ENCODE assay signal across 15 cellular contexts in genomic region chr4:123217676-123218075, GRCh38.
"Had no signal": no experiment of that assay in that cellular context is flagged by ENCODE, and none has a peak within 500 bp of the region (broad histone marks: within the 10 kb centered on the region; RNA-seq: fewer than 3 reads in every experiment).

No MANE protein-coding gene starts in this region.

- H3K9me3 Mint-ChIP-seq: stimulated activated naive B cell treated with anti-CD40 and anti-IgM and Interleukin-4, amounts not matched to agents 10 μg/mL and 1 μg/mL and 100 μg/mL, for 72 hours had no signal

- H3K27me3 ChIP-seq: ascending aorta, esophagus squamous epithelium, foreskin keratinocyte, heart left ventricle, right atrium auricular region had no signal

- H3K27ac ChIP-seq: esophagus squamous epithelium, foreskin keratinocyte, heart left ventricle, left ventricle myocardium inferior, right atrium auricular region had no signal

- H3K4me3 ChIP-seq: ascending aorta, esophagus squamous epithelium, heart left ventricle, left ventricle myocardium inferior, right atrium auricular region had no signal

- H3K4me1 ChIP-seq: esophagus squamous epithelium, foreskin keratinocyte, right atrium auricular region had no signal

- H3K36me3 ChIP-seq: ascending aorta, esophagus squamous epithelium, heart left ventricle, left ventricle myocardium inferior, right atrium auricular region had no signal

- H3K27me3 Mint-ChIP-seq: stimulated activated naive B cell treated with anti-CD40 and anti-IgM and Interleukin-4, amounts not matched to agents 10 μg/mL and 1 μg/mL and 100 μg/mL, for 72 hours had no signal

- H3K27ac Mint-ChIP-seq: activated CD8-positive, alpha-beta T cell treated with anti-CD3 and anti-CD28 coated beads, Interleukin-2, amount 10 ng/mL, durations not matched to agents 7 days and 5 days; stimulated activated naive B cell treated with anti-CD40 and anti-IgM and Interleukin-4, amounts not matched to agents 10 μg/mL and 1 μg/mL and 100 μg/mL, for 72 hours had no signal

- DNase-seq: activated CD4-positive, alpha-beta T cell treated with anti-CD3 and anti-CD28 coated beads for 48 hours; activated CD8-positive, alpha-beta memory T cell treated with anti-CD3 and anti-CD28 coated beads, Interleukin-2, amount 50 U/mL, for 48 hours; activated CD8-positive, alpha-beta T cell treated with anti-CD3 and anti-CD28 coated beads, Interleukin-2, amount 10 ng/mL, durations not matched to agents 7 days and 5 days; activated naive CD4-positive, alpha-beta T cell; esophagus squamous epithelium; foreskin keratinocyte; heart left ventricle; left ventricle myocardium inferior; mesendoderm; posterior cingulate gyrus; stimulated activated naive B cell treated with anti-CD40 and anti-IgM and Interleukin-4, amounts not matched to agents 10 μg/mL and 1 μg/mL and 100 μg/mL, for 72 hours; T-helper 9 cell; trophoblast cell had no signal

- H3K9me3 ChIP-seq: ascending aorta, esophagus squamous epithelium, heart left ventricle, left ventricle myocardium inferior, right atrium auricular region had no signal

- ATAC-seq: activated CD8-positive, alpha-beta T cell treated with anti-CD3 and anti-CD28 coated beads, Interleukin-2, amount 10 ng/mL, durations not matched to agents 7 days and 5 days; foreskin keratinocyte; heart left ventricle; stimulated activated naive B cell treated with anti-CD40 and anti-IgM and Interleukin-4, amounts not matched to agents 10 μg/mL and 1 μg/mL and 100 μg/mL, for 72 hours had no signal

- H3K4me3 Mint-ChIP-seq: activated CD8-positive, alpha-beta T cell treated with anti-CD3 and anti-CD28 coated beads, Interleukin-2, amount 10 ng/mL, durations not matched to agents 7 days and 5 days; stimulated activated naive B cell treated with anti-CD40 and anti-IgM and Interleukin-4, amounts not matched to agents 10 μg/mL and 1 μg/mL and 100 μg/mL, for 72 hours had no signal
